ENCODE assay signal across 1 cellular context in the genomic region with DNA sequence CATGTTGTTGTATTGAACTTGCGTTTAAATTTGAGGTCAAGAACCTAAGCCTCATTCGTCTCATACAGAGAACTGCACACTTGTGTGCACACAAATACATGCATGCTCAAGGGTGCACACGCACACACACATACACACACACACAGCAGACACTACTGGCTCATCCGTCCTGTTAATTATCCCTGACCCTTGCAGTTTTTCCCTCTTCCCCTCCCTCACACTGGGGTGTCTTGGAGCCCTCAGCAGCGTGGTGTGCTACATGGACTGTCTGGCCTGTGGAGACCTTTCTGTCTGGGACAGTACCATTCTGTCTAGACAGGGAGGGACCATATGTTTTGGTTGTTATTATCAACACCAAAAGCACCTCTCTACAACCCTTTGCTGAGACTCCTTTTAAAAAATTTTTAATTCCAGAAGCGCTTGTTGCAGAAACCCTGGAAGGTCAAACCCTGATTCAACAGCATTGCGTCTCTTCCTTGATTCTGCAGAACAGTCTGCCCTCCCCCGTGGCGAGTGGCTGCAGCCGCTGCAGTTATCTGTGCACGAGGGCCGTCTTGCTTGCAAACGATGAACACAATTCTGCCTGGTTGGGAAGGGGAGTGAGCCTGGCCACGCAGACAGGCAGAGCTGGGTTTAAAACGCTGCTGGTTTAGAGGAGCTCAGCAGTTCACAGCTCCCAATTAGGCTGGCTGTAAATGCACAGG.
TF ChIP-seq lines count a peak whose summit lies in the region.

No MANE protein-coding gene starts in this region.

TF ChIP-seq in HepG2, 621 proteins besides CTCF, POLR2A, EP300 and RAD21 (continued from another document):
- TF ChIP-seq, protein P1, sequence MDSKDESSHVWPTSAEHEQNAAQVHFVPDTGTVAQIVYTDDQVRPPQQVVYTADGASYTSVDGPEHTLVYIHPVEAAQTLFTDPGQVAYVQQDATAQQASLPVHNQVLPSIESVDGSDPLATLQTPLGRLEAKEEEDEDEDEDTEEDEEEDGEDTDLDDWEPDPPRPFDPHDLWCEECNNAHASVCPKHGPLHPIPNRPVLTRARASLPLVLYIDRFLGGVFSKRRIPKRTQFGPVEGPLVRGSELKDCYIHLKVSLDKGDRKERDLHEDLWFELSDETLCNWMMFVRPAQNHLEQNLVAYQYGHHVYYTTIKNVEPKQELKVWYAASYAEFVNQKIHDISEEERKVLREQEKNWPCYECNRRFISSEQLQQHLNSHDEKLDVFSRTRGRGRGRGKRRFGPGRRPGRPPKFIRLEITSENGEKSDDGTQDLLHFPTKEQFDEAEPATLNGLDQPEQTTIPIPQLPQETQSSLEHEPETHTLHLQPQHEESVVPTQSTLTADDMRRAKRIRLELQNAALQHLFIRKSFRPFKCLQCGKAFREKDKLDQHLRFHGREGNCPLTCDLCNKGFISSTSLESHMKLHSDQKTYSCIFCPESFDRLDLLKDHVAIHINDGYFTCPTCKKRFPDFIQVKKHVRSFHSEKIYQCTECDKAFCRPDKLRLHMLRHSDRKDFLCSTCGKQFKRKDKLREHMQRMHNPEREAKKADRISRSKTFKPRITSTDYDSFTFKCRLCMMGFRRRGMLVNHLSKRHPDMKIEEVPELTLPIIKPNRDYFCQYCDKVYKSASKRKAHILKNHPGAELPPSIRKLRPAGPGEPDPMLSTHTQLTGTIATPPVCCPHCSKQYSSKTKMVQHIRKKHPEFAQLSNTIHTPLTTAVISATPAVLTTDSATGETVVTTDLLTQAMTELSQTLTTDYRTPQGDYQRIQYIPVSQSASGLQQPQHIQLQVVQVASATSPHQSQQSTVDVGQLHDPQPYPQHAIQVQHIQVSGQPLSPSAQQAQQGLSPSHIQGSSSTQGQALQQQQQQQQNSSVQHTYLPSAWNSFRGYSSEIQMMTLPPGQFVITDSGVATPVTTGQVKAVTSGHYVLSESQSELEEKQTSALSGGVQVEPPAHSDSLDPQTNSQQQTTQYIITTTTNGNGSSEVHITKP (CRISPR knock-in tag; IDR thresholded peaks at IDR 0.05; ENCODE audit: low read depth), result peak; percentile 97
- no peak for TF ChIP-seq ZNF598 (CRISPR knock-in tag; IDR thresholded peaks at IDR 0.05; ENCODE audit: borderline replicate concordance)
